14 cellular contexts compared by ENCODE assay signal in genomic region chr7:29457565-29457971, GRCh38.
A peak's percentile ranks its signal among the peaks of the same experiment; 100 is the strongest.
DNase-seq lines count a peak whose midpoint lies in the region; ATAC-seq and TF ChIP-seq lines count a peak whose summit lies in the region.
"Had no signal": no experiment of that assay in that cellular context is flagged by ENCODE, and none has a peak within 500 bp of the region (broad histone marks: within the 10 kb centered on the region; RNA-seq: fewer than 3 reads in every experiment).

No MANE protein-coding gene starts in this region.

- H3K9ac ChIP-seq in skeletal muscle satellite cell (ENCODE audit: low read depth, low read length): no peak overlapping the region

- TF ChIP-seq CTCF in HEK293 (tag by site-specific recombination; IDR thresholded peaks at IDR 0.05) (no peak), foreskin keratinocyte (conservative IDR thresholded peaks at IDR 0.05) (no peak)

- no peaks in the 10 kb centered on the region for H3K9me3 ChIP-seq in HEK293 (ENCODE audit: control insufficient read depth, insufficient read depth, low read depth, low read length)
- no peaks in the 10 kb centered on the region for H3K9me3 ChIP-seq in skeletal muscle satellite cell (replicated peaks; ENCODE audit: low read length)
- H3K9me3 ChIP-seq: gastrocnemius medialis, left ventricle myocardium inferior, stomach had no signal

- H3K4me3 ChIP-seq in HEK293 (ENCODE audit: low read depth, low read length) (no peak overlapping the region), skeletal muscle satellite cell (ENCODE audit: low read length) (no peak overlapping the region)
- H3K4me3 ChIP-seq: gastrocnemius medialis, left ventricle myocardium inferior, stomach had no signal

- peak; percentile 11 for DNase-seq in RPMI7951 (ENCODE audit: low read depth)
- peak in 1 of 2 donors; percentile 55 for DNase-seq in foreskin keratinocyte
- DNase-seq in NCI-H1092 (lab: John Stamatoyannopoulos, UW): no peak
- DNase-seq in SHP77 (lab: John Stamatoyannopoulos, UW): no peak
- no peak for DNase-seq in stimulated activated CD4-positive, alpha-beta T cell treated with anti-CD3 and anti-CD28 coated beads, Interleukin-15, amount 100 ng/mL, for 24 hours
- DNase-seq: activated CD4-positive, alpha-beta T cell treated with anti-CD3 and anti-CD28 coated beads for 4 hours; gastrocnemius medialis; left ventricle myocardium inferior; MV-4-11; stimulated activated CD4-positive, alpha-beta T cell treated with anti-CD3 and anti-CD28 coated beads, Interleukin-4, amount 100 ng/mL, for 4 hours; stomach; SW 1271 had no signal

- no peak overlapping the region for H3K27ac ChIP-seq in HEK293 (ENCODE audit: extremely low read depth, low read depth, low read length)
- no peak overlapping the region for H3K27ac ChIP-seq in foreskin keratinocyte
- H3K27ac ChIP-seq: gastrocnemius medialis, left ventricle myocardium inferior, stomach had no signal

- CTCF ChIA-PET in HEK293 (lab: Yijun Ruan, JAX): no interaction called here

- peak; percentile 54 for ATAC-seq in foreskin keratinocyte

- H3K4me2 ChIP-seq in skeletal muscle satellite cell (ENCODE audit: low read length): peak overlapping the region; percentile 28

- H3K36me3 ChIP-seq in HEK293 (ENCODE audit: control insufficient read depth in 2 of 2, insufficient read depth in 1 of 2, low read length in 2 of 2) (no peaks in the 10 kb centered on the region), skeletal muscle satellite cell (ENCODE audit: insufficient read depth, low read length) (no peaks in the 10 kb centered on the region)
- H3K36me3 ChIP-seq: gastrocnemius medialis, left ventricle myocardium inferior, stomach had no signal

- H3K27me3 ChIP-seq in foreskin keratinocyte (no peaks in the 10 kb centered on the region), skeletal muscle satellite cell (ENCODE audit: control insufficient read depth, insufficient read depth, low read length) (no peaks in the 10 kb centered on the region)
- H3K27me3 ChIP-seq: gastrocnemius medialis, stomach had no signal

- H3K4me1 ChIP-seq in HEK293 (ENCODE audit: control insufficient read depth, insufficient read depth, low read length) (peaks cover 7% of the 10 kb centered on the region; the same call in 1 of the 2 replicates), foreskin keratinocyte (peaks cover 26% of the 10 kb centered on the region), skeletal muscle satellite cell (ENCODE audit: control insufficient read depth, insufficient read depth, low read length) (peaks cover 15% of the 10 kb centered on the region)
- H3K4me1 ChIP-seq: gastrocnemius medialis had no signal

- POLR2A ChIA-PET in HEK293 (lab: Yijun Ruan, JAX): no interaction called here

TF ChIP-seq in HEK293, 187 proteins besides CTCF, POLR2A, EP300 and RAD21:
- TF ChIP-seq SP7 (tag by site-specific recombination; IDR thresholded peaks at IDR 0.05) (peak; percentile 69), ZNF670 (tag by site-specific recombination; IDR thresholded peaks at IDR 0.05; ENCODE audit: low read depth) (no peak), ZNF621 (tag by site-specific recombination; IDR thresholded peaks at IDR 0.05) (no peak)
- TF ChIP-seq, protein P1, sequence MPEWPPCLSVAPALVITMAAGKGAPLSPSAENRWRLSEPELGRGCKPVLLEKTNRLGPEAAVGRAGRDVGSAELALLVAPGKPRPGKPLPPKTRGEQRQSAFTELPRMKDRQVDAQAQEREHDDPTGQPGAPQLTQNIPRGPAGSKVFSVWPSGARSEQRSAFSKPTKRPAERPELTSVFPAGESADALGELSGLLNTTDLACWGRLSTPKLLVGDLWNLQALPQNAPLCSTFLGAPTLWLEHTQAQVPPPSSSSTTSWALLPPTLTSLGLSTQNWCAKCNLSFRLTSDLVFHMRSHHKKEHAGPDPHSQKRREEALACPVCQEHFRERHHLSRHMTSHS (tag by site-specific recombination; IDR thresholded peaks at IDR 0.05): no peak
- TF ChIP-seq, protein P2, sequence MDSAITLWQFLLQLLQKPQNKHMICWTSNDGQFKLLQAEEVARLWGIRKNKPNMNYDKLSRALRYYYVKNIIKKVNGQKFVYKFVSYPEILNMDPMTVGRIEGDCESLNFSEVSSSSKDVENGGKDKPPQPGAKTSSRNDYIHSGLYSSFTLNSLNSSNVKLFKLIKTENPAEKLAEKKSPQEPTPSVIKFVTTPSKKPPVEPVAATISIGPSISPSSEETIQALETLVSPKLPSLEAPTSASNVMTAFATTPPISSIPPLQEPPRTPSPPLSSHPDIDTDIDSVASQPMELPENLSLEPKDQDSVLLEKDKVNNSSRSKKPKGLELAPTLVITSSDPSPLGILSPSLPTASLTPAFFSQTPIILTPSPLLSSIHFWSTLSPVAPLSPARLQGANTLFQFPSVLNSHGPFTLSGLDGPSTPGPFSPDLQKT (IDR thresholded peaks at IDR 0.05; ENCODE audit: borderline replicate concordance, low read depth, low read length): no peak
